Comparison of ENCODE assay signal across 22 cellular contexts in the genomic region with DNA sequence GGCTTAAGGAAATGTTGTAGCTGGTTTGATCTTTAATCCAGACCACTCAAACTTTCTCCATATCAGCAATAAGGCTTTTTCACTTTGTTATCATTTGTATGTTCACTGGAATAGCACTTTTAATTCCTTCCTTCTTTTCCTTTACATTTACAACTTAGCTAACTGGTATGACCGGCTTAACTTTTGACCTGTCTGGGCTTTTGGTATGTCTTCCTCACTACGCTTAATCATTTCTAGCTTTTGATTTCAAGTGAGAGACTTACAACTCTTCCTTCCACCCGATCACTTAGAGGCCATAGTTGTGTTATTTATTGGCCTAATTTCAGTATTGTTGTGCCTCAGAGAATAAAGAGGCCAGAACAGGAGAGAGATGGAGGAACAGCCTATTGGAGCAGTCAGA.
A peak's percentile ranks its signal among the peaks of the same experiment; 100 is the strongest.
DNase-seq lines count a peak whose midpoint lies in the region; ATAC-seq, FAIRE-seq and TF ChIP-seq lines count a peak whose summit lies in the region.
"Had no signal": no experiment of that assay in that cellular context is flagged by ENCODE, and none has a peak within 500 bp of the region (broad histone marks: within the 10 kb centered on the region; RNA-seq: fewer than 3 reads in every experiment).

No MANE protein-coding gene starts in this region.

- peak; percentile 51 for FAIRE-seq in RCC 7860 (lab: Jason Lieb, UNC)
- FAIRE-seq: A204.1, G401.6, GM12892, H54 had no signal

- ATAC-seq in HG02840 (IDR thresholded peaks at IDR 0.05; ENCODE audit: low FRiP score, unreplicated experiment) (no peak), HG03354 (IDR thresholded peaks at IDR 0.05; ENCODE audit: poor library complexity, severe bottlenecking, unreplicated experiment) (no peak), HG02973 (IDR thresholded peaks at IDR 0.05; ENCODE audit: unreplicated experiment) (no peak)
- ATAC-seq: CD8-positive, alpha-beta T cell had no signal

- no peak overlapping the region for H3K27ac ChIP-seq in right atrium auricular region
- H3K27ac ChIP-seq: 22Rv1, BLaER1, C4-2B had no signal

- no peaks in the 10 kb centered on the region for H3K36me3 ChIP-seq in right atrium auricular region
- H3K36me3 ChIP-seq: BLaER1, HAP-1 had no signal

- DNase-seq in HCEC 1CT (peak; percentile 53), RCC 7860 (ENCODE audit: low spot score) (no peak), iris pigment epithelial cell (ENCODE audit: low read depth) (peak; percentile 92), skeletal muscle cell (ENCODE audit: low read depth) (peak; percentile 6), right atrium auricular region (ENCODE audit: low spot score) (no peak)
- DNase-seq: Caco-2; CD4-positive, CD25-positive, alpha-beta regulatory T cell; CD8-positive, alpha-beta T cell; DMS153; DND-41; GOT3 had no signal

- H3K4me3 ChIP-seq in skeletal muscle cell (ENCODE audit: low read depth, low read length) (no peak overlapping the region), right atrium auricular region (no peak overlapping the region)
- H3K4me3 ChIP-seq: BLaER1, HAP-1 had no signal

- H3K9me3 ChIP-seq in right atrium auricular region, result no peaks in the 10 kb centered on the region
- H3K9me3 ChIP-seq: Caco-2, HAP-1 had no signal

- no peak for TF ChIP-seq CTCF in right atrium auricular region (IDR thresholded peaks at IDR 0.05)

- no peaks in the 10 kb centered on the region for H3K4me1 ChIP-seq in right atrium auricular region
- H3K4me1 ChIP-seq: HAP-1 had no signal

- no peaks in the 10 kb centered on the region for H3K27me3 ChIP-seq in right atrium auricular region
- H3K27me3 ChIP-seq: BLaER1 had no signal

Comparison
In these comparisons a context has a peak if more than half of its experiments do, and no peak if none do; other contexts are left out.
1. DNase-seq: peak in HCEC 1CT (single experiment), iris pigment epithelial cell (single experiment) and skeletal muscle cell (single experiment); none in RCC 7860 (single experiment) and right atrium auricular region (single experiment).